In the genomic region with DNA sequence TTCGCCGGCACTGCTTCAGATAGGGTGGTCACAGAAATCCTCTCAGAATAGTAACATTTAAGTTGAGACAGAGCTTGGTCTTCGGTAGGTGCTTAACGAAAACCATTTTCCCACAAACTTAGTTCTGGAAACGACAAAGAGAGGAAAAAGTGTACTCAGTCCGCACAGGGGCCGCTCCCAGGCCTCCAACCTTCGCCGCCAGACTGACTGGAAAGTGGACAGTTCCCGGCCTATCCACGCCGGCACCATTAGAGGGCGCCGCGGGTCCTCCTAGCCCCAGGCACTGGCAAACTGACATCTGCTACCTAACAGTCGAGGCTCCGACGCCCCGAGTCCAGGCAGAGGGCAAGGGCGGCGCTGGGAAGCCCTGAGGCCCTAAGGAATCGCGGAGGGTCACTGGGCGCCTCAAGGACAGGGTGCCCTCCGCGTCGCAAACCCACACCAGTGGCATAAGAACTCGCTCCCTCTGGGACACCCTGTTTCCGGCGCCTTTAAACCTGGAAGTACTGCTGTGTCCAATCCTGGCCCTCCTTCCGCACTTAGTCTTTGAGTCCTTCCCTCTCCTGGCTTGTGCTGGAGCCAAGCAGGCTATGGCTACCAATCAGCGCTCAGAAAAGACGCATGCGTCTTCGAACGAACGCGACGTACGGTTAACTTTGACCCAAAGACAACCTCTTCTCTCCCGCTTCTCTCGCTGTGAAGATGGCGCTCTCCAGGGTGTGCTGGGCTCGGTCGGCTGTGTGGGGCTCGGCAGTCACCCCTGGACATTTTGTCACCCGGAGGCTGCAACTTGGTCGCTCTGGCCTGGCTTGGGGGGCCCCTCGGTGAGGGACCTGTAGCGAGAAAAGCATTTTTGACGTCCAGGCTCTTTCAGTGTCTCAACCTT, we compare ENCODE assay signal across 1 cellular context.
TF ChIP-seq lines count a peak whose summit lies in the region.

A gene with protein sequence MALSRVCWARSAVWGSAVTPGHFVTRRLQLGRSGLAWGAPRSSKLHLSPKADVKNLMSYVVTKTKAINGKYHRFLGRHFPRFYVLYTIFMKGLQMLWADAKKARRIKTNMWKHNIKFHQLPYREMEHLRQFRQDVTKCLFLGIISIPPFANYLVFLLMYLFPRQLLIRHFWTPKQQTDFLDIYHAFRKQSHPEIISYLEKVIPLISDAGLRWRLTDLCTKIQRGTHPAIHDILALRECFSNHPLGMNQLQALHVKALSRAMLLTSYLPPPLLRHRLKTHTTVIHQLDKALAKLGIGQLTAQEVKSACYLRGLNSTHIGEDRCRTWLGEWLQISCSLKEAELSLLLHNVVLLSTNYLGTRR (plus strand): TSS at position 673 of the 886 bp plus-strand sequence. CDS start 30 bp downstream, at position 703.

TF ChIP-seq in GM12878, 131 proteins besides CTCF, POLR2A, EP300 and RAD21 (continued from another document and continues in another):
- TF ChIP-seq RELB (IDR thresholded peaks at IDR 0.05; ENCODE audit: low read depth) (peak; percentile 88), NFYA (IDR thresholded peaks at IDR 0.05; ENCODE audit: borderline replicate concordance, low read depth, low read length) (no peak; the same call in 1 of the 2 replicates), MTA2 (IDR thresholded peaks at IDR 0.05; ENCODE audit: low read depth) (peak; percentile 57; the same call in 1 of the 2 replicates), BCLAF1 (IDR thresholded peaks at IDR 0.05) (no peak), CREM (IDR thresholded peaks at IDR 0.05; ENCODE audit: low read depth) (peak; percentile 4), ZBED1 (IDR thresholded peaks at IDR 0.05; ENCODE audit: borderline replicate concordance) (no peak), NBN (IDR thresholded peaks at IDR 0.05) (peak; percentile 92), CBFB (IDR thresholded peaks at IDR 0.05; ENCODE audit: low read depth) (peak; percentile 62; the same call in 1 of the 2 replicates), SPI1 (IDR thresholded peaks at IDR 0.05; ENCODE audit: borderline replicate concordance, insufficient read depth, low read depth, low read length) (0 out of 2 replicates have a peak, but pooled peaks have one; percentile 10), PBX3 (IDR thresholded peaks at IDR 0.05; ENCODE audit: insufficient replicate concordance, low read depth, low read length) (no peak), NR2C2 (IDR thresholded peaks at IDR 0.05; ENCODE audit: borderline replicate concordance, control insufficient read depth, insufficient read length, low read depth) (no peak), PAX5 (IDR thresholded peaks at IDR 0.05; ENCODE audit: borderline replicate concordance, low read depth, low read length) (peak; percentile 50; the same call in 1 of the 2 replicates), DPF2 (IDR thresholded peaks at IDR 0.05) (no peak), RFX5 (IDR thresholded peaks at IDR 0.05; ENCODE audit: low read depth, low read length) (0 out of 2 replicates have a peak, but pooled peaks have one; percentile 56), E4F1 (IDR thresholded peaks at IDR 0.05; ENCODE audit: borderline replicate concordance, partially characterized antibody) (peak; percentile 88), ZZZ3 (IDR thresholded peaks at IDR 0.05; ENCODE audit: control insufficient read depth, insufficient read length, low read depth) (no peak), SMAD5 (IDR thresholded peaks at IDR 0.05; ENCODE audit: low read depth) (peak; percentile 93), SKIL (IDR thresholded peaks at IDR 0.05; ENCODE audit: low read depth, poor library complexity, severe bottlenecking) (peak; percentile 24), BMI1 (IDR thresholded peaks at IDR 0.05; ENCODE audit: borderline replicate concordance) (no peak), RELA (IDR thresholded peaks at IDR 0.05; ENCODE audit: borderline replicate concordance, partially characterized antibody) (peak; percentile 84), SMARCA5 (IDR thresholded peaks at IDR 0.05) (peak; percentile 90), MEF2B (IDR thresholded peaks at IDR 0.05; ENCODE audit: partially characterized antibody, poor library complexity, severe bottlenecking) (peak; percentile 84)
- TF ChIP-seq, protein P1, sequence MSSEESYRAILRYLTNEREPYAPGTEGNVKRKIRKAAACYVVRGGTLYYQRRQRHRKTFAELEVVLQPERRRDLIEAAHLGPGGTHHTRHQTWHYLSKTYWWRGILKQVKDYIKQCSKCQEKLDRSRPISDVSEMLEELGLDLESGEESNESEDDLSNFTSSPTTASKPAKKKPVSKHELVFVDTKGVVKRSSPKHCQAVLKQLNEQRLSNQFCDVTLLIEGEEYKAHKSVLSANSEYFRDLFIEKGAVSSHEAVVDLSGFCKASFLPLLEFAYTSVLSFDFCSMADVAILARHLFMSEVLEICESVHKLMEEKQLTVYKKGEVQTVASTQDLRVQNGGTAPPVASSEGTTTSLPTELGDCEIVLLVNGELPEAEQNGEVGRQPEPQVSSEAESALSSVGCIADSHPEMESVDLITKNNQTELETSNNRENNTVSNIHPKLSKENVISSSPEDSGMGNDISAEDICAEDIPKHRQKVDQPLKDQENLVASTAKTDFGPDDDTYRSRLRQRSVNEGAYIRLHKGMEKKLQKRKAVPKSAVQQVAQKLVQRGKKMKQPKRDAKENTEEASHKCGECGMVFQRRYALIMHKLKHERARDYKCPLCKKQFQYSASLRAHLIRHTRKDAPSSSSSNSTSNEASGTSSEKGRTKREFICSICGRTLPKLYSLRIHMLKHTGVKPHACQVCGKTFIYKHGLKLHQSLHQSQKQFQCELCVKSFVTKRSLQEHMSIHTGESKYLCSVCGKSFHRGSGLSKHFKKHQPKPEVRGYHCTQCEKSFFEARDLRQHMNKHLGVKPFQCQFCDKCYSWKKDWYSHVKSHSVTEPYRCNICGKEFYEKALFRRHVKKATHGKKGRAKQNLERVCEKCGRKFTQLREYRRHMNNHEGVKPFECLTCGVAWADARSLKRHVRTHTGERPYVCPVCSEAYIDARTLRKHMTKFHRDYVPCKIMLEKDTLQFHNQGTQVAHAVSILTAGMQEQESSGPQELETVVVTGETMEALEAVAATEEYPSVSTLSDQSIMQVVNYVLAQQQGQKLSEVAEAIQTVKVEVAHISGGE (CRISPR knock-in tag; IDR thresholded peaks at IDR 0.05): no peak
- TF ChIP-seq, protein P2, sequence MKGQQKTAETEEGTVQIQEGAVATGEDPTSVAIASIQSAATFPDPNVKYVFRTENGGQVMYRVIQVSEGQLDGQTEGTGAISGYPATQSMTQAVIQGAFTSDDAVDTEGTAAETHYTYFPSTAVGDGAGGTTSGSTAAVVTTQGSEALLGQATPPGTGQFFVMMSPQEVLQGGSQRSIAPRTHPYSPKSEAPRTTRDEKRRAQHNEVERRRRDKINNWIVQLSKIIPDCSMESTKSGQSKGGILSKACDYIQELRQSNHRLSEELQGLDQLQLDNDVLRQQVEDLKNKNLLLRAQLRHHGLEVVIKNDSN (IDR thresholded peaks at IDR 0.05; ENCODE audit: borderline replicate concordance, extremely low read length, insufficient read depth, low read depth, low read length): no peak
- TF ChIP-seq, protein P3, sequence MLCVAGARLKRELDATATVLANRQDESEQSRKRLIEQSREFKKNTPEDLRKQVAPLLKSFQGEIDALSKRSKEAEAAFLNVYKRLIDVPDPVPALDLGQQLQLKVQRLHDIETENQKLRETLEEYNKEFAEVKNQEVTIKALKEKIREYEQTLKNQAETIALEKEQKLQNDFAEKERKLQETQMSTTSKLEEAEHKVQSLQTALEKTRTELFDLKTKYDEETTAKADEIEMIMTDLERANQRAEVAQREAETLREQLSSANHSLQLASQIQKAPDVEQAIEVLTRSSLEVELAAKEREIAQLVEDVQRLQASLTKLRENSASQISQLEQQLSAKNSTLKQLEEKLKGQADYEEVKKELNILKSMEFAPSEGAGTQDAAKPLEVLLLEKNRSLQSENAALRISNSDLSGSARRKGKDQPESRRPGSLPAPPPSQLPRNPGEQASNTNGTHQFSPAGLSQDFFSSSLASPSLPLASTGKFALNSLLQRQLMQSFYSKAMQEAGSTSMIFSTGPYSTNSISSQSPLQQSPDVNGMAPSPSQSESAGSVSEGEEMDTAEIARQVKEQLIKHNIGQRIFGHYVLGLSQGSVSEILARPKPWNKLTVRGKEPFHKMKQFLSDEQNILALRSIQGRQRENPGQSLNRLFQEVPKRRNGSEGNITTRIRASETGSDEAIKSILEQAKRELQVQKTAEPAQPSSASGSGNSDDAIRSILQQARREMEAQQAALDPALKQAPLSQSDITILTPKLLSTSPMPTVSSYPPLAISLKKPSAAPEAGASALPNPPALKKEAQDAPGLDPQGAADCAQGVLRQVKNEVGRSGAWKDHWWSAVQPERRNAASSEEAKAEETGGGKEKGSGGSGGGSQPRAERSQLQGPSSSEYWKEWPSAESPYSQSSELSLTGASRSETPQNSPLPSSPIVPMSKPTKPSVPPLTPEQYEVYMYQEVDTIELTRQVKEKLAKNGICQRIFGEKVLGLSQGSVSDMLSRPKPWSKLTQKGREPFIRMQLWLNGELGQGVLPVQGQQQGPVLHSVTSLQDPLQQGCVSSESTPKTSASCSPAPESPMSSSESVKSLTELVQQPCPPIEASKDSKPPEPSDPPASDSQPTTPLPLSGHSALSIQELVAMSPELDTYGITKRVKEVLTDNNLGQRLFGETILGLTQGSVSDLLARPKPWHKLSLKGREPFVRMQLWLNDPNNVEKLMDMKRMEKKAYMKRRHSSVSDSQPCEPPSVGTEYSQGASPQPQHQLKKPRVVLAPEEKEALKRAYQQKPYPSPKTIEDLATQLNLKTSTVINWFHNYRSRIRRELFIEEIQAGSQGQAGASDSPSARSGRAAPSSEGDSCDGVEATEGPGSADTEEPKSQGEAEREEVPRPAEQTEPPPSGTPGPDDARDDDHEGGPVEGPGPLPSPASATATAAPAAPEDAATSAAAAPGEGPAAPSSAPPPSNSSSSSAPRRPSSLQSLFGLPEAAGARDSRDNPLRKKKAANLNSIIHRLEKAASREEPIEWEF (IDR thresholded peaks at IDR 0.05; ENCODE audit: insufficient replicate concordance, low read depth, low read length): no peak
